In the genomic region with DNA sequence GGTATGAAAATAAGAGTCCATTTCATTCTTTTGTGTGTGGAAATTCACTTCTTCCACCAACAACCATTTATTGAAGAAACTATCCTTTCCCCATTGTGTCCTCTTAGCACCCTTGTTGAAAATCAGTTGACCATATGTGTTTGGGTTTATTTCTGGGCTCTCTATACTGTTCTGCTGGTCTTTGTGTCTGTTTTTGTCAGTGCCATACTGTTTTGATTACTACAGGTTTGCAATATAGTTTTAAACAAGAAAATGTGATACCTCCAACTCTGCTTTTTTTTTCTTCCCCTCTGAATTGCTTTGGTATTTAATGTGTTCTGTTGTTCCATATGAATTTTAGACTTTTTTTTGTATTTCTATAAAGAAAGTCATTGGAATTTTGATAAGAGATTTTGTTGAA, we compare ENCODE assay signal across 9 cellular contexts. TPM values are rescaled to one million over a fixed set of nuclear protein-coding genes. Genes with fewer than 3 reads are reported as not detected.
"Had no signal": no experiment of that assay in that cellular context is flagged by ENCODE, and none has a peak within 500 bp of the region (broad histone marks: within the 10 kb centered on the region; RNA-seq: fewer than 3 reads in every experiment).

No MANE protein-coding gene starts in this region.

- H3K4me3 ChIP-seq: GM12878 had no signal

- DNase-seq: GDM1, GF-D8 had no signal

- ATAC-seq: GM12878 had no signal

- FAIRE-seq: G401.6, GM12878, GM12891, GM12892, GM18507, GM19239 had no signal

RNA-seq across cellular contexts. Expression of a gene that starts 8.4 kb away (rescaled TPM):
- total RNA-seq: G401, GM12878 had no signal
- polyA plus RNA-seq: GM12878 had no signal
